In the genomic region with DNA sequence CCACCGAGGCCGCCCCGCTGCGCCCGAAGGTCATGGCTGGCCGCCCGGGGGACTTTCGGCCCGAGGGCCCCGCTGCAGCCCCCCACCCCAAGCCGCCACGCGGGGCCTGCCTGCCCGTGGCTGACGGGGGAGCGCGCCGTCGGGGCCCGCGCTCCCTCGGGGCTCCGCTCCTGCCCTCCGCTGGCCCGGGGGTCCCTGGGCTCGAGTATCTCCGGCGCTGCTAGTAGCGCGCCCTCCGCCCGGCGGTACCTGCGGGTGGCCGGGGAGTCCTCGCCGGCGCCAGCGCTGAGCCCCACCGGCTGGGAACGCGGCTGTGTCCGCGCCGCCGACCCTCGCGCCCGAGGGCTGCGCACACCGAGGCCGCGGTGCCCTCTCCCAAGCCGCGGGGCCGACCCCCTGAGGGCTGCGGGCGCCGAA, we compare ENCODE assay signal across 8 cellular contexts. TPM values are rescaled to one million over a fixed set of nuclear protein-coding genes. Genes with fewer than 3 reads are reported as not detected.
DNase-seq lines count a peak whose midpoint lies in the region; ATAC-seq and TF ChIP-seq lines count a peak whose summit lies in the region.

No MANE protein-coding gene starts in this region.

- intact Hi-C loops in prostate gland (cut with DNase I), result loop anchor here (10.0 kb wide), 1 partner anchor 301 kb away; a partner anchor contains a TSS

- H3K4me1 ChIP-seq in ectodermal cell (ENCODE audit: control insufficient read depth, insufficient read depth, low read length) (no peaks in the 10 kb centered on the region), prostate gland (replicated peaks) (no peaks in the 10 kb centered on the region)

- TF ChIP-seq CTCF in prostate gland (IDR thresholded peaks at IDR 0.05), result no peak

- H3K27me3 ChIP-seq in ectodermal cell (ENCODE audit: control insufficient read depth, insufficient read depth, low read length, poor library complexity, severe bottlenecking), result peaks cover 46% of the 10 kb centered on the region
- H3K27me3 ChIP-seq in prostate gland (replicated peaks; ENCODE audit: insufficient read depth), result no peaks in the 10 kb centered on the region

- DNase-seq in prostate gland (ENCODE audit: low spot score), result no peak
- no peak for DNase-seq in NCI-H345 treated with DMSO at 0.1 percent for 48 hours (lab: John Stamatoyannopoulos, UW; ENCODE audit: unreplicated experiment)
- no peak for DNase-seq in NCI-H2196 treated with DMSO at 0.1 percent for 48 hours (lab: John Stamatoyannopoulos, UW; ENCODE audit: unreplicated experiment)
- DNase-seq in activated gamma-delta T cell treated with Interleukin-2 at 50 U/mL for 16 hours, result no peak
- no peak for DNase-seq in NCI-H2107 treated with DMSO at 0.1 percent for 48 hours (lab: John Stamatoyannopoulos, UW; ENCODE audit: unreplicated experiment)

- ATAC-seq in GM18907 (IDR thresholded peaks at IDR 0.05; ENCODE audit: unreplicated experiment), result peak; percentile 5
- ATAC-seq in HG03432 (IDR thresholded peaks at IDR 0.05; ENCODE audit: unreplicated experiment), result peak; percentile 19

- H3K4me3 ChIP-seq in ectodermal cell (ENCODE audit: insufficient read depth, low read depth, low read length) (peak overlapping the region; percentile 57), prostate gland (peak overlapping the region; percentile 53 to 54)

- no peak for TF ChIP-seq POLR2A in prostate gland (IDR thresholded peaks at IDR 0.05)

- no peaks in the 10 kb centered on the region for H3K36me3 ChIP-seq in ectodermal cell (ENCODE audit: control insufficient read depth, insufficient read depth, low read length)
- H3K36me3 ChIP-seq in prostate gland, result no peaks in the 10 kb centered on the region

- H3K9me3 ChIP-seq in ectodermal cell (ENCODE audit: control insufficient read depth, low read length), result no peaks in the 10 kb centered on the region
- H3K9me3 ChIP-seq in prostate gland, result no peaks in the 10 kb centered on the region

- 1% methylated on average over 59 of the region's 59 CpGs for WGBS in ectodermal cell, 2 experiments
- 5% methylated on average over 4 of the region's 59 CpGs for WGBS in prostate gland

- H3K27ac ChIP-seq in ectodermal cell (ENCODE audit: insufficient read depth, low read depth, low read length, poor library complexity, severe bottlenecking) (no peak overlapping the region), prostate gland (peak overlapping the region in 1 of 2 donors; percentile 73)

RNA-seq across cellular contexts. Expression of a gene that starts 0.3 kb away (rescaled TPM):
- polyA plus RNA-seq in ectodermal cell (2013, experiment 1 of 4), result 0.48 TPM
- 1.2 TPM for polyA plus RNA-seq in ectodermal cell (2013, experiment 2 of 4)
- polyA plus RNA-seq in ectodermal cell (2013, experiment 3 of 4), result 1.1 TPM
- polyA plus RNA-seq in ectodermal cell (2013, experiment 4 of 4), result 1.3 TPM
- total RNA-seq in prostate gland, result 1 to 10 TPM in 1 of 2 donors, under 1 TPM in 1; 0.27 to 4.1 TPM
